Comparison of ENCODE assay signal across 8 cellular contexts in genomic region chr10:51389415-51390342, GRCh38.
A peak's percentile ranks its signal among the peaks of the same experiment; 100 is the strongest.
DNase-seq lines count a peak whose midpoint lies in the region; ATAC-seq, FAIRE-seq and TF ChIP-seq lines count a peak whose summit lies in the region.

No MANE protein-coding gene starts in this region.

- FAIRE-seq in GM12892 (lab: Jason Lieb, UNC) (peak; percentile 71), RCC 7860 (lab: Jason Lieb, UNC) (no peak)

- DNase-seq in AG04450 (ENCODE audit: low read depth, low spot score), result peak; percentile 97
- DNase-seq in GM12892 (ENCODE audit: insufficient read length), result peak; percentile 13
- DNase-seq in NB4 (ENCODE audit: low read depth), result peak; percentile 65
- DNase-seq in activated CD8-positive, alpha-beta memory T cell treated with anti-CD3 and anti-CD28 coated beads, Interleukin-2, amount 10 ng/mL, durations not matched to agents 7 days and 5 days, result peak; percentile 57
- peak; percentile 94 to 97 for DNase-seq in foreskin fibroblast
- DNase-seq in RCC 7860 (ENCODE audit: low spot score), result no peak

- H3K9ac ChIP-seq in parathyroid adenoma, result no peak overlapping the region

- POLR2A ChIA-PET in AG04450 (lab: Yijun Ruan, JAX), result interaction anchor here (1.4 to 1.5 kb wide), 3 partner anchors 8 to 397 kb away, joined by 5 to 17 read pairs (median 8); partner anchors contain the start of gene PRKG1

- H3K79me2 ChIP-seq in parathyroid adenoma, result no peaks in the 10 kb centered on the region

- H3K27me3 Mint-ChIP-seq in activated CD8-positive, alpha-beta memory T cell treated with anti-CD3 and anti-CD28 coated beads, Interleukin-2, amount 10 ng/mL, durations not matched to agents 7 days and 5 days, result no peaks in the 10 kb centered on the region

- TF ChIP-seq POLR2A in GM12892 (IDR thresholded peaks at IDR 0.05; ENCODE audit: low read depth, low read length) (no peak), NB4 (IDR thresholded peaks at IDR 0.05; ENCODE audit: extremely low read depth, insufficient read length) (no peak)

- TF ChIP-seq CTCF in AG04450 (IDR thresholded peaks at IDR 0.05; ENCODE audit: low read depth, low read length) (peak; percentile 62), NB4 (IDR thresholded peaks at IDR 0.05; ENCODE audit: low read depth, low read length) (peak; percentile 97), foreskin fibroblast (IDR thresholded peaks at IDR 0.05; ENCODE audit: low read depth, low read length) (peak; percentile 73), parathyroid adenoma (IDR thresholded peaks at IDR 0.05) (peak; percentile 75)

- peak; percentile 80 for ATAC-seq in HG02678 (IDR thresholded peaks at IDR 0.05; ENCODE audit: unreplicated experiment)
- no peak for ATAC-seq in activated CD8-positive, alpha-beta memory T cell treated with anti-CD3 and anti-CD28 coated beads, Interleukin-2, amount 10 ng/mL, durations not matched to agents 7 days and 5 days

- H3K9me3 Mint-ChIP-seq in activated CD8-positive, alpha-beta memory T cell treated with anti-CD3 and anti-CD28 coated beads, Interleukin-2, amount 10 ng/mL, durations not matched to agents 7 days and 5 days (ENCODE audit: low read depth), result no peaks in the 10 kb centered on the region

- peak overlapping the region; percentile 49 for H3K27ac ChIP-seq in AG04450 (ENCODE audit: low read depth, low read length)
- no peak overlapping the region for H3K27ac ChIP-seq in parathyroid adenoma

- no peak overlapping the region for H3K4me3 Mint-ChIP-seq in activated CD8-positive, alpha-beta memory T cell treated with anti-CD3 and anti-CD28 coated beads, Interleukin-2, amount 10 ng/mL, durations not matched to agents 7 days and 5 days

- H3K27ac Mint-ChIP-seq in activated CD8-positive, alpha-beta memory T cell treated with anti-CD3 and anti-CD28 coated beads, Interleukin-2, amount 10 ng/mL, durations not matched to agents 7 days and 5 days, result no peak overlapping the region

- H2AFZ ChIP-seq in parathyroid adenoma, result no peak overlapping the region

- H3K9me3 ChIP-seq in AG04450 (ENCODE audit: control insufficient read depth, insufficient read depth, low read length) (no peaks in the 10 kb centered on the region), parathyroid adenoma (ENCODE audit: control insufficient read depth, low read length) (no peaks in the 10 kb centered on the region)

- H3K27me3 ChIP-seq in AG04450 (ENCODE audit: control insufficient read depth, insufficient read depth, low read length), result no peaks in the 10 kb centered on the region
- no peaks in the 10 kb centered on the region for H3K27me3 ChIP-seq in parathyroid adenoma (ENCODE audit: control insufficient read depth, insufficient read depth, low read length)

- H3K4me3 ChIP-seq in AG04450 (ENCODE audit: low read depth, low read length), result no peak overlapping the region
- H3K4me3 ChIP-seq in NB4 (ENCODE audit: low read depth, low read length), result no peak overlapping the region
- no peak overlapping the region for H3K4me3 ChIP-seq in foreskin fibroblast (ENCODE audit: low read depth in 1 of 2, low read length in 2 of 2)
- H3K4me3 ChIP-seq in parathyroid adenoma (ENCODE audit: low read depth, low read length), result no peak overlapping the region

- no peaks in the 10 kb centered on the region for H3K4me1 Mint-ChIP-seq in activated CD8-positive, alpha-beta memory T cell treated with anti-CD3 and anti-CD28 coated beads, Interleukin-2, amount 10 ng/mL, durations not matched to agents 7 days and 5 days

- no peaks in the 10 kb centered on the region for H3K36me3 Mint-ChIP-seq in activated CD8-positive, alpha-beta memory T cell treated with anti-CD3 and anti-CD28 coated beads, Interleukin-2, amount 10 ng/mL, durations not matched to agents 7 days and 5 days

- no peaks in the 10 kb centered on the region for H3K4me1 ChIP-seq in parathyroid adenoma

- no peak overlapping the region for H3K4me2 ChIP-seq in parathyroid adenoma (ENCODE audit: low read length)

- H3K36me3 ChIP-seq in parathyroid adenoma (ENCODE audit: control insufficient read depth, insufficient read depth, low read length), result no peaks in the 10 kb centered on the region

- CTCF ChIA-PET in AG04450 (lab: Charles Lee), result interaction anchor here (0.8 to 1.8 kb wide), 8 partner anchors 9 to 827 kb away, joined by 3 to 10 read pairs (median 4); no protein-coding TSS in a partner anchor
- CTCF ChIA-PET in activated CD8-positive, alpha-beta memory T cell treated with anti-CD3 and anti-CD28 coated beads, Interleukin-2, amount 10 ng/mL, durations not matched to agents 7 days and 5 days (lab: Charles Lee), result interaction anchor here (1.0 to 2.7 kb wide), 7 partner anchors 8 to 827 kb away, joined by 3 to 26 read pairs (median 6); no protein-coding TSS in a partner anchor
